ENCODE assay signal across 17 cellular contexts in the genomic region with DNA sequence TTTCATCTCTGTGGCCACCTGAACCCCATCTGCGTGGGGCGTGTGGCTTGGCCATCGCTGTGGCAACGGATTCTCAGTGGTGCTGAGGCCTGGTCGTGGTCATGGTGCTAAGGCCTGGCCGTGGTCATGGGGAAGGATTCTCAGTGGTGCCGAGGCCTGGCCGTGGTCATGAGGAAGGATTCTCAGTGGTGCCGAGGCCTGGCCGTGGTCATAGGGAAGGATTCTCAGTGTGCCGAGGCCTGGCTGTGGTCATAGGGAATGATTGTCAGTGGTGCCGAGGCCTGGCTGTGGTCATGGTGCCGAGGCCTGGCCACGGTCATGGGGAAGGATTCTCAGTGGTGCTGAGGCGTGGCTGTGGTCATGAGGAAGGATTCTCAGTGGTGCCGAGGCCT.
DNase-seq lines count a peak whose midpoint lies in the region; ATAC-seq and TF ChIP-seq lines count a peak whose summit lies in the region.
"Had no signal": no experiment of that assay in that cellular context is flagged by ENCODE, and none has a peak within 500 bp of the region (broad histone marks: within the 10 kb centered on the region; RNA-seq: fewer than 3 reads in every experiment).

No MANE protein-coding gene starts in this region.

- H3K4me1 Mint-ChIP-seq in activated CD4-positive, alpha-beta T cell treated with anti-CD3 and anti-CD28 coated beads, Interleukin-2, amount 10 ng/mL, durations not matched to agents 24 days and 14 days, result no peaks in the 10 kb centered on the region
- H3K4me1 Mint-ChIP-seq in activated CD4-positive, alpha-beta T cell treated with anti-CD3 and anti-CD28 coated beads for 36 hours, result no peaks in the 10 kb centered on the region
- H3K4me1 Mint-ChIP-seq in chondrocyte (ENCODE audit: low read depth) (no peaks in the 10 kb centered on the region), neural crest cell (no peaks in the 10 kb centered on the region)
- no peaks in the 10 kb centered on the region for H3K4me1 Mint-ChIP-seq in activated T-helper 2 cell treated with anti-CD3 and anti-CD28 coated beads, Interferon-gamma antibody, Interleukin-2, Interleukin-4, amounts not matched to agents 10 μg/mL and 5 μg/mL and 100 μg/mL, durations not matched to agents 14 hours and 24 hours and 36 hours (ENCODE audit: low read depth)
- H3K4me1 Mint-ChIP-seq: CD4-positive, CD25-positive, alpha-beta regulatory T cell; CD8-positive, alpha-beta memory T cell had no signal

- CTCF ChIA-PET in activated CD4-positive, alpha-beta T cell treated with anti-CD3 and anti-CD28 coated beads for 36 hours (lab: Charles Lee), result no interaction called here

- intact Hi-C loops in activated CD4-positive, alpha-beta T cell treated with anti-CD3 and anti-CD28 coated beads, Interleukin-2, amount 10 ng/mL, durations not matched to agents 24 days and 14 days (cut with micrococcal nuclease), result no loop called here
- intact Hi-C loops in activated CD4-positive, alpha-beta T cell treated with anti-CD3 and anti-CD28 coated beads for 36 hours (cut with DNase I, micrococcal nuclease), result no loop called here
- intact Hi-C loops in activated T-helper 2 cell treated with anti-CD3 and anti-CD28 coated beads, Interferon-gamma antibody, Interleukin-2, Interleukin-4, amounts not matched to agents 10 μg/mL and 5 μg/mL and 100 μg/mL, durations not matched to agents 14 hours and 24 hours and 36 hours (cut with micrococcal nuclease), result no loop called here

- DNase-seq in activated CD4-positive, alpha-beta T cell treated with anti-CD3 and anti-CD28 coated beads, Interleukin-2, amount 10 ng/mL, durations not matched to agents 24 days and 14 days, result peak; percentile 9
- DNase-seq in activated CD4-positive, alpha-beta T cell treated with anti-CD3 and anti-CD28 coated beads for 36 hours, result no peak
- DNase-seq in chondrocyte (ENCODE audit: low spot score) (peak; percentile 54), neural crest cell (ENCODE audit: low read depth, low spot score) (no peak), RKO (ENCODE audit: low spot score) (no peak)
- DNase-seq in activated T-helper 2 cell treated with anti-CD3 and anti-CD28 coated beads, Interferon-gamma antibody, Interleukin-2, Interleukin-4, amounts not matched to agents 10 μg/mL and 5 μg/mL and 100 μg/mL, durations not matched to agents 14 hours and 24 hours and 36 hours (ENCODE audit: low spot score), result no peak
- DNase-seq: C1 segment of cervical spinal cord; CD4-positive, CD25-positive, alpha-beta regulatory T cell; COR-L47; GDM1; HCEC 1CT had no signal

- no peak for TF ChIP-seq CTCF in chondrocyte (IDR thresholded peaks at IDR 0.05)
- TF ChIP-seq CTCF in neural crest cell (conservative IDR thresholded peaks at IDR 0.05), result no peak

- no peaks in the 10 kb centered on the region for H3K9me3 Mint-ChIP-seq in activated CD4-positive, alpha-beta T cell treated with anti-CD3 and anti-CD28 coated beads, Interleukin-2, amount 10 ng/mL, durations not matched to agents 24 days and 14 days
- H3K9me3 Mint-ChIP-seq in activated CD4-positive, alpha-beta T cell treated with anti-CD3 and anti-CD28 coated beads for 36 hours (ENCODE audit: low read depth), result no peaks in the 10 kb centered on the region
- H3K9me3 Mint-ChIP-seq in chondrocyte (ENCODE audit: low read depth), result no peaks in the 10 kb centered on the region
- peaks cover 2% of the 10 kb centered on the region for H3K9me3 Mint-ChIP-seq in neural crest cell
- no peaks in the 10 kb centered on the region for H3K9me3 Mint-ChIP-seq in activated T-helper 2 cell treated with anti-CD3 and anti-CD28 coated beads, Interferon-gamma antibody, Interleukin-2, Interleukin-4, amounts not matched to agents 10 μg/mL and 5 μg/mL and 100 μg/mL, durations not matched to agents 14 hours and 24 hours and 36 hours
- H3K9me3 Mint-ChIP-seq: CD8-positive, alpha-beta memory T cell; GM23338; IgD-negative memory B cell had no signal

- no peak overlapping the region for H3K4me3 Mint-ChIP-seq in activated CD4-positive, alpha-beta T cell treated with anti-CD3 and anti-CD28 coated beads, Interleukin-2, amount 10 ng/mL, durations not matched to agents 24 days and 14 days
- H3K4me3 Mint-ChIP-seq in activated CD4-positive, alpha-beta T cell treated with anti-CD3 and anti-CD28 coated beads for 36 hours, result no peak overlapping the region
- H3K4me3 Mint-ChIP-seq in chondrocyte (ENCODE audit: unreplicated experiment) (no peak overlapping the region), neural crest cell (no peak overlapping the region)
- H3K4me3 Mint-ChIP-seq in activated T-helper 2 cell treated with anti-CD3 and anti-CD28 coated beads, Interferon-gamma antibody, Interleukin-2, Interleukin-4, amounts not matched to agents 10 μg/mL and 5 μg/mL and 100 μg/mL, durations not matched to agents 14 hours and 24 hours and 36 hours (ENCODE audit: low read depth), result no peak overlapping the region
- H3K4me3 Mint-ChIP-seq: CD4-positive, CD25-positive, alpha-beta regulatory T cell; CD8-positive, alpha-beta memory T cell; GM23338; IgD-negative memory B cell had no signal

- no peak for ATAC-seq in activated CD4-positive, alpha-beta T cell treated with anti-CD3 and anti-CD28 coated beads for 36 hours
- ATAC-seq in HG03521 (IDR thresholded peaks at IDR 0.05; ENCODE audit: unreplicated experiment), result no peak
- ATAC-seq: A549, GM23338, HepG2 had no signal

- H3K27ac Mint-ChIP-seq in activated CD4-positive, alpha-beta T cell treated with anti-CD3 and anti-CD28 coated beads, Interleukin-2, amount 10 ng/mL, durations not matched to agents 24 days and 14 days, result no peak overlapping the region
- H3K27ac Mint-ChIP-seq in activated CD4-positive, alpha-beta T cell treated with anti-CD3 and anti-CD28 coated beads for 36 hours, result no peak overlapping the region
- no peak overlapping the region for H3K27ac Mint-ChIP-seq in chondrocyte (ENCODE audit: unreplicated experiment)
- peak overlapping the region; percentile 57 for H3K27ac Mint-ChIP-seq in neural crest cell (ENCODE audit: unreplicated experiment)
- no peak overlapping the region for H3K27ac Mint-ChIP-seq in activated T-helper 2 cell treated with anti-CD3 and anti-CD28 coated beads, Interferon-gamma antibody, Interleukin-2, Interleukin-4, amounts not matched to agents 10 μg/mL and 5 μg/mL and 100 μg/mL, durations not matched to agents 14 hours and 24 hours and 36 hours
- H3K27ac Mint-ChIP-seq: CD4-positive, CD25-positive, alpha-beta regulatory T cell; CD8-positive, alpha-beta memory T cell; GM23338 had no signal

- peaks cover 5% of the 10 kb centered on the region for H3K27me3 Mint-ChIP-seq in activated CD4-positive, alpha-beta T cell treated with anti-CD3 and anti-CD28 coated beads, Interleukin-2, amount 10 ng/mL, durations not matched to agents 24 days and 14 days
- peaks cover 7% of the 10 kb centered on the region for H3K27me3 Mint-ChIP-seq in activated CD4-positive, alpha-beta T cell treated with anti-CD3 and anti-CD28 coated beads for 36 hours
- H3K27me3 Mint-ChIP-seq in chondrocyte (ENCODE audit: low read depth), result no peaks in the 10 kb centered on the region
- H3K27me3 Mint-ChIP-seq in neural crest cell (ENCODE audit: low read depth), result no peaks in the 10 kb centered on the region
- peaks cover 6% of the 10 kb centered on the region for H3K27me3 Mint-ChIP-seq in activated T-helper 2 cell treated with anti-CD3 and anti-CD28 coated beads, Interferon-gamma antibody, Interleukin-2, Interleukin-4, amounts not matched to agents 10 μg/mL and 5 μg/mL and 100 μg/mL, durations not matched to agents 14 hours and 24 hours and 36 hours (ENCODE audit: low read depth)

- no peaks in the 10 kb centered on the region for H3K36me3 Mint-ChIP-seq in activated CD4-positive, alpha-beta T cell treated with anti-CD3 and anti-CD28 coated beads, Interleukin-2, amount 10 ng/mL, durations not matched to agents 24 days and 14 days (ENCODE audit: low read depth)
- H3K36me3 Mint-ChIP-seq in activated CD4-positive, alpha-beta T cell treated with anti-CD3 and anti-CD28 coated beads for 36 hours (ENCODE audit: low read depth), result no peaks in the 10 kb centered on the region
- H3K36me3 Mint-ChIP-seq in chondrocyte (ENCODE audit: low read depth) (no peaks in the 10 kb centered on the region), neural crest cell (ENCODE audit: low read depth) (no peaks in the 10 kb centered on the region)
- H3K36me3 Mint-ChIP-seq in activated T-helper 2 cell treated with anti-CD3 and anti-CD28 coated beads, Interferon-gamma antibody, Interleukin-2, Interleukin-4, amounts not matched to agents 10 μg/mL and 5 μg/mL and 100 μg/mL, durations not matched to agents 14 hours and 24 hours and 36 hours (ENCODE audit: low read depth), result no peaks in the 10 kb centered on the region
- H3K36me3 Mint-ChIP-seq: CD4-positive, CD25-positive, alpha-beta regulatory T cell; CD8-positive, alpha-beta memory T cell had no signal

- POLR2A ChIA-PET in activated CD4-positive, alpha-beta T cell treated with anti-CD3 and anti-CD28 coated beads for 36 hours (lab: Charles Lee), result no interaction called here

Comparison
In these comparisons a context has a peak if more than half of its experiments do, and no peak if none do; other contexts are left out.
1. DNase-seq: peak in activated CD4-positive, alpha-beta T cell treated with anti-CD3 and anti-CD28 coated beads, Interleukin-2, amount 10 ng/mL, durations not matched to agents 24 days and 14 days (single experiment) and chondrocyte (single experiment); none in activated CD4-positive, alpha-beta T cell treated with anti-CD3 and anti-CD28 coated beads for 36 hours (single experiment), neural crest cell (single experiment), activated T-helper 2 cell treated with anti-CD3 and anti-CD28 coated beads, Interferon-gamma antibody, Interleukin-2, Interleukin-4, amounts not matched to agents 10 μg/mL and 5 μg/mL and 100 μg/mL, durations not matched to agents 14 hours and 24 hours and 36 hours (single experiment) and RKO (single experiment).